In the genomic region with DNA sequence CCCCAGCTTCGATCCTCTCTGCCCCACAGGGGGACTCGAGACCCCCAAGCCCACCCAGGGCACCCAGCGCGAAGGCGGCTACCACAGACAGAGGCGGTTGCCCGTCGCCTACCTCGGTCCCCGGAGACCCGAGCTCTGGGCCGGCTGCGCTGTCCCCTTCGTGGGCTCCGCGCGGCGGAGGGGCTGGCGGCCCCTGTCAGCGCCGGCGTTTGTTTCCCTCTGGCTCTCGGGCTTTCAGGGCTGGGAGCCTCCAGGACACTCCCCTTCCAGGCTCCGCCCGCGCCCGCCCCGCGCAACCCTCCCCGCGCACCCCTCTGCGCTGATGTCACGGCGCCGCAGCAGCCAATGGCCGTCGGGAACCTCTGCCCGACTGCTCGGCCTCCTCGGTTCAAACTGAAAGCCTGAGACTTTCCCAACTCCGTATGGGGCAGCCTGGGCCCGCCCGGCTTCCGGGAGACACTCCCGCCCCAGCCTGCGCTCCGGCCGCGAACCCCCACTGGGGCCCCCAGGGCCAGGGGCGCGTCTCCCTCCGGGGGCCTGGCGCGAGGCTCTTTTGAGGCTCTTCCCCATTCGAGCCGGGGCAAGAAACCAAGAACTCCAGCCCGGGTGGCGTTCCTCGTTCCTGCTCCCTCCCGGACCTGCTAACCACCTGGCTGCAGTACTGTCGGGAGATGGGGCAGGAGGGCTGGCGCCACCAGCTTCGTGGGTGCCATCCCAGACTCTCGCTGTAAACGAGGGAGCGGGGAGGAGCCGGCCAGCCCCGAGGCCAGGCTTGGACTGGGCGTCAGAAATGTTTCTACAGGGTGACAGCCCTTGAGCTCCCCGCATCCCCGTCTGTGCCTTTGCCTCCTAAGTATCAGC, we compare ENCODE assay signal across 1 cellular context.
TF ChIP-seq lines count a peak whose summit lies in the region.

A gene with protein sequence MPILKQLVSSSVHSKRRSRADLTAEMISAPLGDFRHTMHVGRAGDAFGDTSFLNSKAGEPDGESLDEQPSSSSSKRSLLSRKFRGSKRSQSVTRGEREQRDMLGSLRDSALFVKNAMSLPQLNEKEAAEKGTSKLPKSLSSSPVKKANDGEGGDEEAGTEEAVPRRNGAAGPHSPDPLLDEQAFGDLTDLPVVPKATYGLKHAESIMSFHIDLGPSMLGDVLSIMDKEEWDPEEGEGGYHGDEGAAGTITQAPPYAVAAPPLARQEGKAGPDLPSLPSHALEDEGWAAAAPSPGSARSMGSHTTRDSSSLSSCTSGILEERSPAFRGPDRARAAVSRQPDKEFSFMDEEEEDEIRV (minus strand): TSS at position 221 of the 861 bp plus-strand sequence. CDS start 25,501 bp downstream, outside the sequence.

TF ChIP-seq in HEK293, 187 proteins besides CTCF, POLR2A, EP300 and RAD21 (continued from another document and continues in another):
- TF ChIP-seq, protein P1, sequence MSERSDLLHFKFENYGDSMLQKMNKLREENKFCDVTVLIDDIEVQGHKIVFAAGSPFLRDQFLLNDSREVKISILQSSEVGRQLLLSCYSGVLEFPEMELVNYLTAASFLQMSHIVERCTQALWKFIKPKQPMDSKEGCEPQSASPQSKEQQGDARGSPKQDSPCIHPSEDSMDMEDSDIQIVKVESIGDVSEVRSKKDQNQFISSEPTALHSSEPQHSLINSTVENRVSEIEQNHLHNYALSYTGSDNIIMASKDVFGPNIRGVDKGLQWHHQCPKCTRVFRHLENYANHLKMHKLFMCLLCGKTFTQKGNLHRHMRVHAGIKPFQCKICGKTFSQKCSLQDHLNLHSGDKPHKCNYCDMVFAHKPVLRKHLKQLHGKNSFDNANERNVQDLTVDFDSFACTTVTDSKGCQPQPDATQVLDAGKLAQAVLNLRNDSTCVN (tag by site-specific recombination; optimal IDR thresholded peaks at IDR 0.05): peak; percentile 70
- TF ChIP-seq ZNF792 (tag by site-specific recombination; IDR thresholded peaks at IDR 0.05) (no peak), ZXDB (tag by site-specific recombination; IDR thresholded peaks at IDR 0.05) (no peak), OSR2 (tag by site-specific recombination; IDR thresholded peaks at IDR 0.05) (no peak), ZNF501 (tag by site-specific recombination; IDR thresholded peaks at IDR 0.05) (peak; percentile 52; the same call in 1 of the 2 replicates), ZNF610 (tag by site-specific recombination; IDR thresholded peaks at IDR 0.05; ENCODE audit: borderline replicate concordance) (no peak), ZNF76 (tag by site-specific recombination; IDR thresholded peaks at IDR 0.05; ENCODE audit: borderline replicate concordance, low read depth) (peak; percentile 62; the same call in 1 of the 2 replicates), BCL11B (tag by site-specific recombination; IDR thresholded peaks at IDR 0.05; ENCODE audit: low read depth) (peak; percentile 56; the same call in 1 of the 2 replicates), ZNF174 (tag by site-specific recombination; IDR thresholded peaks at IDR 0.05) (no peak), ZIC2 (tag by site-specific recombination; IDR thresholded peaks at IDR 0.05) (peak; percentile 96), ZNF514 (tag by site-specific recombination; IDR thresholded peaks at IDR 0.05) (no peak), ZNF785 (tag by site-specific recombination; IDR thresholded peaks at IDR 0.05) (no peak), ZNF560 (tag by site-specific recombination; IDR thresholded peaks at IDR 0.05; ENCODE audit: borderline replicate concordance) (no peak), ZBTB20 (tag by site-specific recombination; IDR thresholded peaks at IDR 0.05) (peak; percentile 90), ZNF24 (tag by site-specific recombination; IDR thresholded peaks at IDR 0.05) (no peak), TRIM28 (IDR thresholded peaks at IDR 0.05; ENCODE audit: borderline replicate concordance, low read length) (no peak), ZNF768 (tag by site-specific recombination; IDR thresholded peaks at IDR 0.05) (no peak), ZNF416 (tag by site-specific recombination; IDR thresholded peaks at IDR 0.05) (no peak), ZNF404 (tag by site-specific recombination; IDR thresholded peaks at IDR 0.05) (no peak), ZNF621 (tag by site-specific recombination; IDR thresholded peaks at IDR 0.05) (no peak), ZNF544 (tag by site-specific recombination; IDR thresholded peaks at IDR 0.05) (no peak), HOXA7 (CRISPR knock-in tag; IDR thresholded peaks at IDR 0.05; ENCODE audit: borderline replicate concordance) (no peak), ZNF10 (tag by site-specific recombination; IDR thresholded peaks at IDR 0.05) (peak; percentile 7; the same call in 1 of the 2 replicates), ZNF433 (tag by site-specific recombination; IDR thresholded peaks at IDR 0.05; ENCODE audit: low read depth) (no peak), ZNF266 (tag by site-specific recombination; IDR thresholded peaks at IDR 0.05; ENCODE audit: low read depth) (no peak), HOXC10 (CRISPR knock-in tag; IDR thresholded peaks at IDR 0.05) (no peak), GLI4 (tag by site-specific recombination; IDR thresholded peaks at IDR 0.05) (no peak), ZNF664 (tag by site-specific recombination; IDR thresholded peaks at IDR 0.05) (no peak), HOXD13 (CRISPR knock-in tag; IDR thresholded peaks at IDR 0.05; ENCODE audit: borderline replicate concordance) (no peak), ZNF169 (tag by site-specific recombination; IDR thresholded peaks at IDR 0.05) (no peak)
- TF ChIP-seq, protein P2, sequence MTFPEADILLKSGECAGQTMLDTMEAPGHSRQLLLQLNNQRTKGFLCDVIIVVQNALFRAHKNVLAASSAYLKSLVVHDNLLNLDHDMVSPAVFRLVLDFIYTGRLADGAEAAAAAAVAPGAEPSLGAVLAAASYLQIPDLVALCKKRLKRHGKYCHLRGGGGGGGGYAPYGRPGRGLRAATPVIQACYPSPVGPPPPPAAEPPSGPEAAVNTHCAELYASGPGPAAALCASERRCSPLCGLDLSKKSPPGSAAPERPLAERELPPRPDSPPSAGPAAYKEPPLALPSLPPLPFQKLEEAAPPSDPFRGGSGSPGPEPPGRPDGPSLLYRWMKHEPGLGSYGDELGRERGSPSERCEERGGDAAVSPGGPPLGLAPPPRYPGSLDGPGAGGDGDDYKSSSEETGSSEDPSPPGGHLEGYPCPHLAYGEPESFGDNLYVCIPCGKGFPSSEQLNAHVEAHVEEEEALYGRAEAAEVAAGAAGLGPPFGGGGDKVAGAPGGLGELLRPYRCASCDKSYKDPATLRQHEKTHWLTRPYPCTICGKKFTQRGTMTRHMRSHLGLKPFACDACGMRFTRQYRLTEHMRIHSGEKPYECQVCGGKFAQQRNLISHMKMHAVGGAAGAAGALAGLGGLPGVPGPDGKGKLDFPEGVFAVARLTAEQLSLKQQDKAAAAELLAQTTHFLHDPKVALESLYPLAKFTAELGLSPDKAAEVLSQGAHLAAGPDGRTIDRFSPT (tag by site-specific recombination; IDR thresholded peaks at IDR 0.05): peak; percentile 76
- TF ChIP-seq, protein P3, sequence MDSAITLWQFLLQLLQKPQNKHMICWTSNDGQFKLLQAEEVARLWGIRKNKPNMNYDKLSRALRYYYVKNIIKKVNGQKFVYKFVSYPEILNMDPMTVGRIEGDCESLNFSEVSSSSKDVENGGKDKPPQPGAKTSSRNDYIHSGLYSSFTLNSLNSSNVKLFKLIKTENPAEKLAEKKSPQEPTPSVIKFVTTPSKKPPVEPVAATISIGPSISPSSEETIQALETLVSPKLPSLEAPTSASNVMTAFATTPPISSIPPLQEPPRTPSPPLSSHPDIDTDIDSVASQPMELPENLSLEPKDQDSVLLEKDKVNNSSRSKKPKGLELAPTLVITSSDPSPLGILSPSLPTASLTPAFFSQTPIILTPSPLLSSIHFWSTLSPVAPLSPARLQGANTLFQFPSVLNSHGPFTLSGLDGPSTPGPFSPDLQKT (IDR thresholded peaks at IDR 0.05; ENCODE audit: borderline replicate concordance, low read depth, low read length): no peak
- TF ChIP-seq, protein P4, sequence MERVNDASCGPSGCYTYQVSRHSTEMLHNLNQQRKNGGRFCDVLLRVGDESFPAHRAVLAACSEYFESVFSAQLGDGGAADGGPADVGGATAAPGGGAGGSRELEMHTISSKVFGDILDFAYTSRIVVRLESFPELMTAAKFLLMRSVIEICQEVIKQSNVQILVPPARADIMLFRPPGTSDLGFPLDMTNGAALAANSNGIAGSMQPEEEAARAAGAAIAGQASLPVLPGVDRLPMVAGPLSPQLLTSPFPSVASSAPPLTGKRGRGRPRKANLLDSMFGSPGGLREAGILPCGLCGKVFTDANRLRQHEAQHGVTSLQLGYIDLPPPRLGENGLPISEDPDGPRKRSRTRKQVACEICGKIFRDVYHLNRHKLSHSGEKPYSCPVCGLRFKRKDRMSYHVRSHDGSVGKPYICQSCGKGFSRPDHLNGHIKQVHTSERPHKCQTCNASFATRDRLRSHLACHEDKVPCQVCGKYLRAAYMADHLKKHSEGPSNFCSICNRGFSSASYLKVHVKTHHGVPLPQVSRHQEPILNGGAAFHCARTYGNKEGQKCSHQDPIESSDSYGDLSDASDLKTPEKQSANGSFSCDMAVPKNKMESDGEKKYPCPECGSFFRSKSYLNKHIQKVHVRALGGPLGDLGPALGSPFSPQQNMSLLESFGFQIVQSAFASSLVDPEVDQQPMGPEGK (tag by site-specific recombination; IDR thresholded peaks at IDR 0.05): peak; percentile 92
- TF ChIP-seq, protein P5, sequence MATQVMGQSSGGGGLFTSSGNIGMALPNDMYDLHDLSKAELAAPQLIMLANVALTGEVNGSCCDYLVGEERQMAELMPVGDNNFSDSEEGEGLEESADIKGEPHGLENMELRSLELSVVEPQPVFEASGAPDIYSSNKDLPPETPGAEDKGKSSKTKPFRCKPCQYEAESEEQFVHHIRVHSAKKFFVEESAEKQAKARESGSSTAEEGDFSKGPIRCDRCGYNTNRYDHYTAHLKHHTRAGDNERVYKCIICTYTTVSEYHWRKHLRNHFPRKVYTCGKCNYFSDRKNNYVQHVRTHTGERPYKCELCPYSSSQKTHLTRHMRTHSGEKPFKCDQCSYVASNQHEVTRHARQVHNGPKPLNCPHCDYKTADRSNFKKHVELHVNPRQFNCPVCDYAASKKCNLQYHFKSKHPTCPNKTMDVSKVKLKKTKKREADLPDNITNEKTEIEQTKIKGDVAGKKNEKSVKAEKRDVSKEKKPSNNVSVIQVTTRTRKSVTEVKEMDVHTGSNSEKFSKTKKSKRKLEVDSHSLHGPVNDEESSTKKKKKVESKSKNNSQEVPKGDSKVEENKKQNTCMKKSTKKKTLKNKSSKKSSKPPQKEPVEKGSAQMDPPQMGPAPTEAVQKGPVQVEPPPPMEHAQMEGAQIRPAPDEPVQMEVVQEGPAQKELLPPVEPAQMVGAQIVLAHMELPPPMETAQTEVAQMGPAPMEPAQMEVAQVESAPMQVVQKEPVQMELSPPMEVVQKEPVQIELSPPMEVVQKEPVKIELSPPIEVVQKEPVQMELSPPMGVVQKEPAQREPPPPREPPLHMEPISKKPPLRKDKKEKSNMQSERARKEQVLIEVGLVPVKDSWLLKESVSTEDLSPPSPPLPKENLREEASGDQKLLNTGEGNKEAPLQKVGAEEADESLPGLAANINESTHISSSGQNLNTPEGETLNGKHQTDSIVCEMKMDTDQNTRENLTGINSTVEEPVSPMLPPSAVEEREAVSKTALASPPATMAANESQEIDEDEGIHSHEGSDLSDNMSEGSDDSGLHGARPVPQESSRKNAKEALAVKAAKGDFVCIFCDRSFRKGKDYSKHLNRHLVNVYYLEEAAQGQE (tag by site-specific recombination; IDR thresholded peaks at IDR 0.05): 0 out of 2 replicates have a peak, but pooled peaks have one; percentile 37
- TF ChIP-seq, protein P6, sequence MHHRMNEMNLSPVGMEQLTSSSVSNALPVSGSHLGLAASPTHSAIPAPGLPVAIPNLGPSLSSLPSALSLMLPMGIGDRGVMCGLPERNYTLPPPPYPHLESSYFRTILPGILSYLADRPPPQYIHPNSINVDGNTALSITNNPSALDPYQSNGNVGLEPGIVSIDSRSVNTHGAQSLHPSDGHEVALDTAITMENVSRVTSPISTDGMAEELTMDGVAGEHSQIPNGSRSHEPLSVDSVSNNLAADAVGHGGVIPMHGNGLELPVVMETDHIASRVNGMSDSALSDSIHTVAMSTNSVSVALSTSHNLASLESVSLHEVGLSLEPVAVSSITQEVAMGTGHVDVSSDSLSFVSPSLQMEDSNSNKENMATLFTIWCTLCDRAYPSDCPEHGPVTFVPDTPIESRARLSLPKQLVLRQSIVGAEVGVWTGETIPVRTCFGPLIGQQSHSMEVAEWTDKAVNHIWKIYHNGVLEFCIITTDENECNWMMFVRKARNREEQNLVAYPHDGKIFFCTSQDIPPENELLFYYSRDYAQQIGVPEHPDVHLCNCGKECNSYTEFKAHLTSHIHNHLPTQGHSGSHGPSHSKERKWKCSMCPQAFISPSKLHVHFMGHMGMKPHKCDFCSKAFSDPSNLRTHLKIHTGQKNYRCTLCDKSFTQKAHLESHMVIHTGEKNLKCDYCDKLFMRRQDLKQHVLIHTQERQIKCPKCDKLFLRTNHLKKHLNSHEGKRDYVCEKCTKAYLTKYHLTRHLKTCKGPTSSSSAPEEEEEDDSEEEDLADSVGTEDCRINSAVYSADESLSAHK (tag by site-specific recombination; IDR thresholded peaks at IDR 0.05): 0 out of 2 replicates have a peak, but pooled peaks have one; percentile 8
- TF ChIP-seq, protein P7, sequence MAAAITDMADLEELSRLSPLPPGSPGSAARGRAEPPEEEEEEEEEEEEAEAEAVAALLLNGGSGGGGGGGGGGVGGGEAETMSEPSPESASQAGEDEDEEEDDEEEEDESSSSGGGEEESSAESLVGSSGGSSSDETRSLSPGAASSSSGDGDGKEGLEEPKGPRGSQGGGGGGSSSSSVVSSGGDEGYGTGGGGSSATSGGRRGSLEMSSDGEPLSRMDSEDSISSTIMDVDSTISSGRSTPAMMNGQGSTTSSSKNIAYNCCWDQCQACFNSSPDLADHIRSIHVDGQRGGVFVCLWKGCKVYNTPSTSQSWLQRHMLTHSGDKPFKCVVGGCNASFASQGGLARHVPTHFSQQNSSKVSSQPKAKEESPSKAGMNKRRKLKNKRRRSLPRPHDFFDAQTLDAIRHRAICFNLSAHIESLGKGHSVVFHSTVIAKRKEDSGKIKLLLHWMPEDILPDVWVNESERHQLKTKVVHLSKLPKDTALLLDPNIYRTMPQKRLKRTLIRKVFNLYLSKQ (tag by site-specific recombination; IDR thresholded peaks at IDR 0.05; ENCODE audit: borderline replicate concordance): no peak
- TF ChIP-seq, protein P8, sequence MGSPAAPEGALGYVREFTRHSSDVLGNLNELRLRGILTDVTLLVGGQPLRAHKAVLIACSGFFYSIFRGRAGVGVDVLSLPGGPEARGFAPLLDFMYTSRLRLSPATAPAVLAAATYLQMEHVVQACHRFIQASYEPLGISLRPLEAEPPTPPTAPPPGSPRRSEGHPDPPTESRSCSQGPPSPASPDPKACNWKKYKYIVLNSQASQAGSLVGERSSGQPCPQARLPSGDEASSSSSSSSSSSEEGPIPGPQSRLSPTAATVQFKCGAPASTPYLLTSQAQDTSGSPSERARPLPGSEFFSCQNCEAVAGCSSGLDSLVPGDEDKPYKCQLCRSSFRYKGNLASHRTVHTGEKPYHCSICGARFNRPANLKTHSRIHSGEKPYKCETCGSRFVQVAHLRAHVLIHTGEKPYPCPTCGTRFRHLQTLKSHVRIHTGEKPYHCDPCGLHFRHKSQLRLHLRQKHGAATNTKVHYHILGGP (tag by site-specific recombination; IDR thresholded peaks at IDR 0.05): no peak
- TF ChIP-seq, protein P9, sequence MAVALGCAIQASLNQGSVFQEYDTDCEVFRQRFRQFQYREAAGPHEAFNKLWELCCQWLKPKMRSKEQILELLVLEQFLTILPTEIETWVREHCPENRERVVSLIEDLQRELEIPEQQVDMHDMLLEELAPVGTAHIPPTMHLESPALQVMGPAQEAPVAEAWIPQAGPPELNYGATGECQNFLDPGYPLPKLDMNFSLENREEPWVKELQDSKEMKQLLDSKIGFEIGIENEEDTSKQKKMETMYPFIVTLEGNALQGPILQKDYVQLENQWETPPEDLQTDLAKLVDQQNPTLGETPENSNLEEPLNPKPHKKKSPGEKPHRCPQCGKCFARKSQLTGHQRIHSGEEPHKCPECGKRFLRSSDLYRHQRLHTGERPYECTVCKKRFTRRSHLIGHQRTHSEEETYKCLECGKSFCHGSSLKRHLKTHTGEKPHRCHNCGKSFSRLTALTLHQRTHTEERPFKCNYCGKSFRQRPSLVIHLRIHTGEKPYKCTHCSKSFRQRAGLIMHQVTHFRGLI (tag by site-specific recombination; IDR thresholded peaks at IDR 0.05): no peak
